In the genomic region with DNA sequence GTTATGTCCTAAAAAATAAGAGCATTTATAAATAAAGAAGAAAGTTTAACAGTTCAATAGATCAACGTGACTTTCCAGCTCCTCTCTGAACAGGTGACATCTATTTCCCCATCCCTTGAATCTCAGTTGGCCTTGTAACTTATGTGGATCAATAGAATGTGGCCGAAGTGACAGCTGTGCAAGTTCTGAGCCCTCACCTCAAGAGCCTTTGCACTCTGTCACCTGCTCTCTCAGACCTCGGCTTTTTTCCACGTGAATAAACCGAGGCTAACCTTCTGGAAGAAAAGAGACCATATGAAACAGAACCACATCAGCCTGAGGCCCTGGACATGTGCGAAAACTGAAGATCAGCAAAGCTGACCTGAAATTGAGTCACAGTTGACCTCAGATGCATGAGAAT, we compare ENCODE assay signal across 29 cellular contexts.
DNase-seq lines count a peak whose midpoint lies in the region; ATAC-seq, FAIRE-seq and TF ChIP-seq lines count a peak whose summit lies in the region.
"Had no signal": no experiment of that assay in that cellular context is flagged by ENCODE, and none has a peak within 500 bp of the region (broad histone marks: within the 10 kb centered on the region; RNA-seq: fewer than 3 reads in every experiment).

No MANE protein-coding gene starts in this region.

- no peak for TF ChIP-seq CTCF in natural killer cell (IDR thresholded peaks at IDR 0.05)

- H3K9me3 Mint-ChIP-seq in natural killer cell: no peaks in the 10 kb centered on the region
- no peaks in the 10 kb centered on the region for H3K9me3 Mint-ChIP-seq in natural killer cell treated with Interleukin-12 subunit alpha and Interleukin-12 subunit beta and Interleukin-15 and Interleukin-18, amount 100 ng/mL, for 72 hours
- H3K9me3 Mint-ChIP-seq: CD4-positive, alpha-beta T cell had no signal

- no peak for DNase-seq in natural killer cell
- no peak for DNase-seq in natural killer cell treated with Interleukin-12 subunit alpha and Interleukin-12 subunit beta and Interleukin-15 and Interleukin-18, amount 100 ng/mL, for 72 hours (ENCODE audit: low spot score)
- peak; percentile 45 for DNase-seq in RPMI7951 (ENCODE audit: low read depth)
- DNase-seq in NCI-H2081 (lab: John Stamatoyannopoulos, UW): no peak
- DNase-seq in KG1 (lab: John Stamatoyannopoulos, UW): no peak
- DNase-seq: CD4-positive, alpha-beta T cell; COR-L47; DMS79; EL; GDM1; GM23248; H7; Karpas-422; MV-4-11; NCI-H1105; NCI-H1436 treated with DMSO at 0.1 percent for 48 hours; NCI-H1930; NCI-H446; NCI-H524 treated with DMSO at 0.1 percent for 48 hours; NCI-H774; NK-92 treated with Interleukin-12 subunit alpha and Interleukin-12 subunit beta, amount 100 ng/mL, for 24 hours; PC-3; Right ventricle myocardium superior; RPMI8226; T-helper 1 cell had no signal

- H3K4me1 Mint-ChIP-seq in natural killer cell: peaks cover 7 to 12% of the 10 kb centered on the region in 2 donors
- peaks cover 12 to 22% of the 10 kb centered on the region in 2 donors for H3K4me1 Mint-ChIP-seq in natural killer cell treated with Interleukin-12 subunit alpha and Interleukin-12 subunit beta and Interleukin-15 and Interleukin-18, amount 100 ng/mL, for 72 hours (ENCODE audit: low read depth in 2 of 2)

- intact Hi-C loops in natural killer cell (cut with micrococcal nuclease): no loop called here

- no peaks in the 10 kb centered on the region for H3K27me3 Mint-ChIP-seq in natural killer cell (ENCODE audit: low read depth in 2 of 2)
- H3K27me3 Mint-ChIP-seq in natural killer cell treated with Interleukin-12 subunit alpha and Interleukin-12 subunit beta and Interleukin-15 and Interleukin-18, amount 100 ng/mL, for 72 hours: peaks cover 0 to 4% of the 10 kb centered on the region in 2 donors
- H3K27me3 Mint-ChIP-seq: CD4-positive, alpha-beta T cell had no signal

- no peaks in the 10 kb centered on the region for H3K36me3 Mint-ChIP-seq in natural killer cell
- no peaks in the 10 kb centered on the region for H3K36me3 Mint-ChIP-seq in natural killer cell treated with Interleukin-12 subunit alpha and Interleukin-12 subunit beta and Interleukin-15 and Interleukin-18, amount 100 ng/mL, for 72 hours

- ATAC-seq in natural killer cell (no peak), HG02798 (IDR thresholded peaks at IDR 0.05; ENCODE audit: poor library complexity, unreplicated experiment) (no peak)
- ATAC-seq in natural killer cell treated with Interleukin-12 subunit alpha and Interleukin-12 subunit beta and Interleukin-15 and Interleukin-18, amount 100 ng/mL, for 72 hours: no peak
- ATAC-seq: PC-3 had no signal

- H3K27ac Mint-ChIP-seq in natural killer cell: peak overlapping the region; percentile 37 to 57
- H3K27ac Mint-ChIP-seq in natural killer cell treated with Interleukin-12 subunit alpha and Interleukin-12 subunit beta and Interleukin-15 and Interleukin-18, amount 100 ng/mL, for 72 hours: peak overlapping the region in 1 of 2 donors; percentile 3
- H3K27ac Mint-ChIP-seq: CD4-positive, alpha-beta T cell had no signal

- no peak overlapping the region for H3K4me3 Mint-ChIP-seq in natural killer cell
- no peak overlapping the region for H3K4me3 Mint-ChIP-seq in natural killer cell treated with Interleukin-12 subunit alpha and Interleukin-12 subunit beta and Interleukin-15 and Interleukin-18, amount 100 ng/mL, for 72 hours
- H3K4me3 Mint-ChIP-seq: CD4-positive, alpha-beta T cell had no signal

- FAIRE-seq in islet of Langerhans (lab: Jason Lieb, UNC): peak; percentile 17
- FAIRE-seq: A204.1, HTR-8/SVneo had no signal
